Comparison of ENCODE assay signal across 1 cellular context in genomic region chr14:50875359-50876090, GRCh38.
TF ChIP-seq lines count a peak whose summit lies in the region.

No MANE protein-coding gene starts in this region.

TF ChIP-seq in HepG2, 621 proteins besides CTCF, POLR2A, EP300 and RAD21 (continued from another document and continues in another):
- TF ChIP-seq ZNF580 (CRISPR knock-in tag; IDR thresholded peaks at IDR 0.05; ENCODE audit: borderline replicate concordance, low read depth) (0 out of 2 replicates have a peak, but pooled peaks have one; percentile 54), TFAP4 (IDR thresholded peaks at IDR 0.05; ENCODE audit: borderline replicate concordance, low read depth) (peak; percentile 93), ZNF10 (CRISPR knock-in tag; IDR thresholded peaks at IDR 0.05; ENCODE audit: borderline replicate concordance, low read depth) (no peak), PBX3 (CRISPR knock-in tag; IDR thresholded peaks at IDR 0.05; ENCODE audit: borderline replicate concordance) (no peak), ZBTB20 (CRISPR knock-in tag; IDR thresholded peaks at IDR 0.05; ENCODE audit: borderline replicate concordance, low read depth) (peak; percentile 35; the same call in 1 of the 2 replicates), ZNF513 (CRISPR knock-in tag; conservative IDR thresholded peaks at IDR 0.05) (no peak), CC2D1A (CRISPR knock-in tag; IDR thresholded peaks at IDR 0.05) (no peak), ZFP82 (CRISPR knock-in tag; IDR thresholded peaks at IDR 0.05; ENCODE audit: borderline replicate concordance) (no peak), ZNF460 (CRISPR knock-in tag; IDR thresholded peaks at IDR 0.05; ENCODE audit: borderline replicate concordance) (no peak), MTA1 (CRISPR knock-in tag; IDR thresholded peaks at IDR 0.05; ENCODE audit: borderline replicate concordance) (0 out of 2 replicates have a peak, but pooled peaks have one; percentile 35), E2F1 (CRISPR knock-in tag; IDR thresholded peaks at IDR 0.05) (no peak), STAG1 (CRISPR knock-in tag; IDR thresholded peaks at IDR 0.05) (0 out of 2 replicates have a peak, but pooled peaks have one; percentile 6), THAP8 (CRISPR knock-in tag; IDR thresholded peaks at IDR 0.05; ENCODE audit: borderline replicate concordance) (no peak), TEAD2 (CRISPR knock-in tag; IDR thresholded peaks at IDR 0.05) (no peak), TAF15 (IDR thresholded peaks at IDR 0.05; ENCODE audit: low read depth, low read length, poor library complexity, severe bottlenecking) (no peak), SALL1 (CRISPR knock-in tag; IDR thresholded peaks at IDR 0.05) (peak; percentile 88), ZSCAN29 (CRISPR knock-in tag; conservative IDR thresholded peaks at IDR 0.05) (no peak), DBP (CRISPR knock-in tag; IDR thresholded peaks at IDR 0.05; ENCODE audit: not compliant biosample characterization) (no peak), ZNF557 (CRISPR knock-in tag; IDR thresholded peaks at IDR 0.05) (no peak), TOE1 (CRISPR knock-in tag; IDR thresholded peaks at IDR 0.05) (no peak), CEBPG (CRISPR knock-in tag; IDR thresholded peaks at IDR 0.05) (peak; percentile 40; the same call in 1 of the 2 replicates), ZNF691 (CRISPR knock-in tag; IDR thresholded peaks at IDR 0.05; ENCODE audit: borderline replicate concordance, low read depth) (no peak; the same call in 1 of the 2 replicates), NR2F6 (IDR thresholded peaks at IDR 0.05) (peak; percentile 56; the same call in 1 of the 2 replicates), NR2F6 (CRISPR knock-in tag; IDR thresholded peaks at IDR 0.05) (peak; percentile 87), NFYC (CRISPR knock-in tag; IDR thresholded peaks at IDR 0.05) (peak; percentile 35; the same call in 1 of the 2 replicates), ZNF501 (CRISPR knock-in tag; IDR thresholded peaks at IDR 0.05) (no peak), ZNF574 (CRISPR knock-in tag; IDR thresholded peaks at IDR 0.05) (peak; percentile 69), ZKSCAN5 (CRISPR knock-in tag; IDR thresholded peaks at IDR 0.05) (no peak), HDAC1 (CRISPR knock-in tag; IDR thresholded peaks at IDR 0.05) (peak; percentile 67), HOXA7 (CRISPR knock-in tag; IDR thresholded peaks at IDR 0.05) (no peak), ZNF138 (CRISPR knock-in tag; IDR thresholded peaks at IDR 0.05; ENCODE audit: low read depth) (no peak), NCOA1 (CRISPR knock-in tag; IDR thresholded peaks at IDR 0.05) (no peak), ZNF101 (CRISPR knock-in tag; IDR thresholded peaks at IDR 0.05; ENCODE audit: borderline replicate concordance, low read depth) (no peak), THAP9 (CRISPR knock-in tag; IDR thresholded peaks at IDR 0.05; ENCODE audit: borderline replicate concordance) (no peak), ZNF225 (CRISPR knock-in tag; IDR thresholded peaks at IDR 0.05) (no peak), GABPB1 (CRISPR knock-in tag; IDR thresholded peaks at IDR 0.05) (no peak), HDAC2 (CRISPR knock-in tag; IDR thresholded peaks at IDR 0.05) (peak; percentile 74), ZZZ3 (CRISPR knock-in tag; IDR thresholded peaks at IDR 0.05; ENCODE audit: borderline replicate concordance) (no peak), PHB2 (IDR thresholded peaks at IDR 0.05; ENCODE audit: partially characterized antibody) (no peak), MYNN (CRISPR knock-in tag; IDR thresholded peaks at IDR 0.05; ENCODE audit: low read depth) (no peak), ZNF672 (CRISPR knock-in tag; IDR thresholded peaks at IDR 0.05) (no peak), ZNF572 (CRISPR knock-in tag; IDR thresholded peaks at IDR 0.05) (no peak), FOXK1 (CRISPR knock-in tag; IDR thresholded peaks at IDR 0.05; ENCODE audit: borderline replicate concordance, low read depth) (peak; percentile 55; the same call in 1 of the 2 replicates), NCOA5 (CRISPR knock-in tag; IDR thresholded peaks at IDR 0.05) (no peak), GABPA (IDR thresholded peaks at IDR 0.05; ENCODE audit: low read depth, low read length) (no peak), GABPA (CRISPR knock-in tag; IDR thresholded peaks at IDR 0.05; ENCODE audit: low read depth) (0 out of 2 replicates have a peak, but pooled peaks have one; percentile 6), TCF7L2 (IDR thresholded peaks at IDR 0.05; ENCODE audit: low read depth, low read length) (peak; percentile 85; the same call in 1 of the 2 replicates), RXRA (CRISPR knock-in tag; IDR thresholded peaks at IDR 0.05) (peak; percentile 73; the same call in 1 of the 2 replicates), NR2C2 (CRISPR knock-in tag; IDR thresholded peaks at IDR 0.05; ENCODE audit: borderline replicate concordance) (peak; percentile 39; the same call in 1 of the 2 replicates), TCF7 (IDR thresholded peaks at IDR 0.05; ENCODE audit: low read depth) (peak; percentile 95), KDM5B (CRISPR knock-in tag; IDR thresholded peaks at IDR 0.05; ENCODE audit: borderline replicate concordance) (no peak), NKX3-1 (CRISPR knock-in tag; IDR thresholded peaks at IDR 0.05) (no peak), HDAC6 (IDR thresholded peaks at IDR 0.05; ENCODE audit: low read depth, low read length) (no peak)
